Comparison of ENCODE assay signal across 27 cellular contexts in genomic region chr11:10637629-10638028, GRCh38. TPM values are rescaled to one million over a fixed set of nuclear protein-coding genes. Genes with fewer than 3 reads are reported as not detected.
DNase-seq lines count a peak whose midpoint lies in the region; ATAC-seq and TF ChIP-seq lines count a peak whose summit lies in the region.
"Had no signal": no experiment of that assay in that cellular context is flagged by ENCODE, and none has a peak within 500 bp of the region (broad histone marks: within the 10 kb centered on the region; RNA-seq: fewer than 3 reads in every experiment).

No MANE protein-coding gene starts in this region.

- ATAC-seq in gastroesophageal sphincter, result no peak
- ATAC-seq: esophagus mucosa, gastrocnemius medialis, PC-3, T-cell had no signal

- H3K4me3 ChIP-seq in gastroesophageal sphincter (no peak overlapping the region), rectal smooth muscle tissue (ENCODE audit: low read length) (no peak overlapping the region), vagina (no peak overlapping the region), foreskin fibroblast (ENCODE audit: low read depth in 1 of 2, low read length in 2 of 2) (no peak overlapping the region)
- H3K4me3 ChIP-seq: gastrocnemius medialis, right atrium auricular region, stomach had no signal

- TF ChIP-seq CTCF in gastroesophageal sphincter (IDR thresholded peaks at IDR 0.05), result no peak
- TF ChIP-seq CTCF in vagina (IDR thresholded peaks at IDR 0.05), result no peak
- no peak for TF ChIP-seq CTCF in foreskin fibroblast (IDR thresholded peaks at IDR 0.05; ENCODE audit: low read depth, low read length)

- intact Hi-C loops in vagina (cut with DNase I), result no loop called here

- 13 to 60% methylated on average over 1 of the region's 1 CpG for WGBS in gastroesophageal sphincter (ENCODE audit: low coverage in 1 of 2), 2 donors

- no peak overlapping the region for H3K9ac ChIP-seq in rectal smooth muscle tissue (ENCODE audit: low read length)
- H3K9ac ChIP-seq: KMS-11 had no signal

- H3K27ac ChIP-seq in gastroesophageal sphincter (peak overlapping the region in 3 of 4 donors; percentile 63 to 74 (median 68)), rectal smooth muscle tissue (ENCODE audit: low read depth, low read length) (peak overlapping the region; percentile 51), vagina (peak overlapping the region; percentile 70)
- H3K27ac ChIP-seq: 22Rv1, gastrocnemius medialis, KMS-11, right atrium auricular region had no signal

- no peaks in the 10 kb centered on the region for H3K9me3 ChIP-seq in gastroesophageal sphincter
- no peaks in the 10 kb centered on the region for H3K9me3 ChIP-seq in vagina
- H3K9me3 ChIP-seq: gastrocnemius medialis, right atrium auricular region, stomach had no signal

- TF ChIP-seq EP300 in gastroesophageal sphincter (IDR thresholded peaks at IDR 0.05), result no peak

- H3K27me3 ChIP-seq in gastroesophageal sphincter, result no peaks in the 10 kb centered on the region
- no peaks in the 10 kb centered on the region for H3K27me3 ChIP-seq in rectal smooth muscle tissue (ENCODE audit: control insufficient read depth, insufficient read depth, low read length)
- no peaks in the 10 kb centered on the region for H3K27me3 ChIP-seq in vagina
- H3K27me3 ChIP-seq: gastrocnemius medialis, right atrium auricular region, stomach had no signal

- TF ChIP-seq POLR2A in gastroesophageal sphincter (IDR thresholded peaks at IDR 0.05), result no peak
- TF ChIP-seq POLR2A in vagina (IDR thresholded peaks at IDR 0.05), result no peak

- DNase-seq in NCI-H1092 treated with DMSO at 0.1 percent for 48 hours (lab: John Stamatoyannopoulos, UW), result peak; percentile 15
- no peak for DNase-seq in NCI-H1092 (lab: John Stamatoyannopoulos, UW)
- no peak for DNase-seq in vagina (ENCODE audit: extremely low spot score in 2 of 2)
- no peak for DNase-seq in HT-29 (ENCODE audit: low spot score)
- DNase-seq in foreskin fibroblast, result no peak
- no peak for DNase-seq in NK-92 treated with Interleukin-12 subunit alpha and Interleukin-12 subunit beta, amount 100 ng/mL, for 24 hours (lab: John Stamatoyannopoulos, UW)
- DNase-seq: activated naive CD4-positive, alpha-beta T cell; activated T-cell treated with anti-CD3 and anti-CD28 coated beads, Interleukin-2, amount 50 U/mL, for 24 hours; CD4-positive, alpha-beta memory T cell; central memory CD4-positive, alpha-beta T cell; effector memory CD4-positive, alpha-beta T cell; gastrocnemius medialis; GF-D8; NCI-H1930; NCI-H226; PC-3; SHP77; stimulated activated CD4-positive, alpha-beta T cell treated with anti-CD3 and anti-CD28 coated beads, Interleukin-12 subunit alpha, Interleukin-12 subunit beta, amount 100 ng/mL, for 4 hours; stimulated activated CD4-positive, alpha-beta T cell treated with anti-CD3 and anti-CD28 coated beads, Interleukin-4, amount 100 ng/mL, for 4 hours; stomach; T-cell had no signal

- H3K4me1 ChIP-seq in gastroesophageal sphincter, result peaks cover 9 to 76% (median 26%) of the 10 kb centered on the region in 3 donors
- H3K4me1 ChIP-seq in rectal smooth muscle tissue (ENCODE audit: control insufficient read depth, insufficient read depth, low read length), result peaks cover 24% of the 10 kb centered on the region
- peaks cover 32% of the 10 kb centered on the region for H3K4me1 ChIP-seq in vagina
- H3K4me1 ChIP-seq: gastrocnemius medialis, right atrium auricular region had no signal

- peaks cover 0 to 31% of the 10 kb centered on the region in 2 donors for H3K36me3 ChIP-seq in gastroesophageal sphincter
- H3K36me3 ChIP-seq in rectal smooth muscle tissue (ENCODE audit: control insufficient read depth, insufficient read depth, low read length), result no peaks in the 10 kb centered on the region
- no peaks in the 10 kb centered on the region for H3K36me3 ChIP-seq in vagina
- H3K36me3 ChIP-seq: gastrocnemius medialis, right atrium auricular region had no signal

RNA-seq across cellular contexts. Expression of gene IRAG1, which starts 55.9 kb away (rescaled TPM):
- total RNA-seq in gastroesophageal sphincter (100 to 1,000 TPM; 156 to 408 (median 278) TPM), vagina (18.2 TPM)
- 0.21 and 1.3 TPM in 2 replicates for total RNA-seq in HT-29 (2014; rRNA removed; shearing (Covaris generic))
- total RNA-seq: CD4-positive, alpha-beta memory T cell; PC-3 had no signal
